9 cellular contexts compared by ENCODE assay signal in genomic region chr1:178055779-178056471, GRCh38. TPM values are rescaled to one million over a fixed set of nuclear protein-coding genes. Genes with fewer than 3 reads are reported as not detected.
DNase-seq lines count a peak whose midpoint lies in the region; ATAC-seq and TF ChIP-seq lines count a peak whose summit lies in the region.
"Had no signal": no experiment of that assay in that cellular context is flagged by ENCODE, and none has a peak within 500 bp of the region (broad histone marks: within the 10 kb centered on the region; RNA-seq: fewer than 3 reads in every experiment).

No MANE protein-coding gene starts in this region.

- ATAC-seq in GM21390 (IDR thresholded peaks at IDR 0.05; ENCODE audit: unreplicated experiment) (peak; percentile 92), HG03520 (IDR thresholded peaks at IDR 0.05; ENCODE audit: unreplicated experiment) (peak; percentile 93), left colon (peak; percentile 45)

- H3K9me3 Mint-ChIP-seq in CD14-positive monocyte: no peaks in the 10 kb centered on the region
- H3K9me3 Mint-ChIP-seq in T-helper 2 cell treated with Interferon-gamma antibody and Interleukin-4, amounts not matched to agents 5 μg/mL and 100 μg/mL, for 36 hours: no peaks in the 10 kb centered on the region
- H3K9me3 Mint-ChIP-seq: activated naive CD8-positive, alpha-beta T cell treated with anti-CD3 and anti-CD28 coated beads, Interleukin-2, amount 10 ng/mL, durations not matched to agents 7 days and 5 days had no signal

- H3K4me3 ChIP-seq in foreskin fibroblast (ENCODE audit: low read depth in 1 of 2, low read length in 2 of 2): no peak overlapping the region

- DNase-seq in CD14-positive monocyte (ENCODE audit: low spot score) (peak; percentile 53), UCSD-AML1 (lab: John Stamatoyannopoulos, UW; ENCODE audit: unreplicated experiment) (peak; percentile 62), left colon (peak in 1 of 2 donors; percentile 38), foreskin fibroblast (no peak), NCI-H1092 treated with DMSO at 0.1 percent for 48 hours (lab: John Stamatoyannopoulos, UW) (no peak)
- DNase-seq in T-helper 2 cell treated with Interferon-gamma antibody and Interleukin-4, amounts not matched to agents 5 μg/mL and 100 μg/mL, for 36 hours (ENCODE audit: low spot score): no peak
- DNase-seq: activated naive CD8-positive, alpha-beta T cell treated with anti-CD3 and anti-CD28 coated beads, Interleukin-2, amount 10 ng/mL, durations not matched to agents 7 days and 5 days had no signal

- H3K4me3 Mint-ChIP-seq in CD14-positive monocyte: peak overlapping the region; percentile 58 to 88
- no peak overlapping the region for H3K4me3 Mint-ChIP-seq in T-helper 2 cell treated with Interferon-gamma antibody and Interleukin-4, amounts not matched to agents 5 μg/mL and 100 μg/mL, for 36 hours
- H3K4me3 Mint-ChIP-seq: activated naive CD8-positive, alpha-beta T cell treated with anti-CD3 and anti-CD28 coated beads, Interleukin-2, amount 10 ng/mL, durations not matched to agents 7 days and 5 days had no signal

- H3K4me1 Mint-ChIP-seq in CD14-positive monocyte: peaks cover 26% of the 10 kb centered on the region
- H3K4me1 Mint-ChIP-seq in T-helper 2 cell treated with Interferon-gamma antibody and Interleukin-4, amounts not matched to agents 5 μg/mL and 100 μg/mL, for 36 hours (ENCODE audit: low read depth): no peaks in the 10 kb centered on the region
- H3K4me1 Mint-ChIP-seq: activated naive CD8-positive, alpha-beta T cell treated with anti-CD3 and anti-CD28 coated beads, Interleukin-2, amount 10 ng/mL, durations not matched to agents 7 days and 5 days had no signal

- H3K36me3 Mint-ChIP-seq in CD14-positive monocyte: no peaks in the 10 kb centered on the region
- no peaks in the 10 kb centered on the region for H3K36me3 Mint-ChIP-seq in T-helper 2 cell treated with Interferon-gamma antibody and Interleukin-4, amounts not matched to agents 5 μg/mL and 100 μg/mL, for 36 hours (ENCODE audit: low read depth)
- H3K36me3 Mint-ChIP-seq: activated naive CD8-positive, alpha-beta T cell treated with anti-CD3 and anti-CD28 coated beads, Interleukin-2, amount 10 ng/mL, durations not matched to agents 7 days and 5 days had no signal

- intact Hi-C loops in CD14-positive monocyte (cut with micrococcal nuclease): no loop called here
- intact Hi-C loops in left colon (cut with DNase I, micrococcal nuclease): no loop called here

- TF ChIP-seq CTCF in CD14-positive monocyte (IDR thresholded peaks at IDR 0.05) (no peak), foreskin fibroblast (IDR thresholded peaks at IDR 0.05; ENCODE audit: low read depth, low read length) (no peak)

- peaks cover 0 to 3% (median 1%) of the 10 kb centered on the region in 3 donors for H3K27me3 Mint-ChIP-seq in CD14-positive monocyte (ENCODE audit: low read depth in 3 of 3)
- H3K27me3 Mint-ChIP-seq in T-helper 2 cell treated with Interferon-gamma antibody and Interleukin-4, amounts not matched to agents 5 μg/mL and 100 μg/mL, for 36 hours (ENCODE audit: low read depth): no peaks in the 10 kb centered on the region

- peak overlapping the region; percentile 82 to 94 (median 92) for H3K27ac Mint-ChIP-seq in CD14-positive monocyte
- no peak overlapping the region for H3K27ac Mint-ChIP-seq in T-helper 2 cell treated with Interferon-gamma antibody and Interleukin-4, amounts not matched to agents 5 μg/mL and 100 μg/mL, for 36 hours
- H3K27ac Mint-ChIP-seq: activated naive CD8-positive, alpha-beta T cell treated with anti-CD3 and anti-CD28 coated beads, Interleukin-2, amount 10 ng/mL, durations not matched to agents 7 days and 5 days had no signal

RNA-seq across cellular contexts. Expression of gene RASAL2, which starts 38.0 kb away (rescaled TPM):
- polyA plus RNA-seq in CD14-positive monocyte: under 1 TPM; 0.15 to 0.63 TPM
- 10 to 100 TPM; 14.5 to 17.3 TPM for total RNA-seq in left colon

Comparison
In these comparisons a context has a peak if more than half of its experiments do, and no peak if none do; other contexts are left out.
1. DNase-seq: peak in CD14-positive monocyte (single experiment) and UCSD-AML1 (single experiment); none in foreskin fibroblast (0 of 2), NCI-H1092 treated with DMSO at 0.1 percent for 48 hours (single experiment) and T-helper 2 cell treated with Interferon-gamma antibody and Interleukin-4, amounts not matched to agents 5 μg/mL and 100 μg/mL, for 36 hours (single experiment).
2. Peak in every context shown above with its lines, with median percentiles within 50 percentile points of each other: ATAC-seq.